ENCODE assay signal across 24 cellular contexts in genomic region chr2:241988146-241988545, GRCh38.
"Had no signal": no experiment of that assay in that cellular context is flagged by ENCODE, and none has a peak within 500 bp of the region (broad histone marks: within the 10 kb centered on the region; RNA-seq: fewer than 3 reads in every experiment).

No MANE protein-coding gene starts in this region.

- H3K27me3 ChIP-seq: pancreas, spleen, thyroid gland, transverse colon, upper lobe of right lung had no signal

- H3K27me3 Mint-ChIP-seq: naive thymus-derived CD4-positive, alpha-beta T cell; stimulated activated naive CD8-positive, alpha-beta T cell treated with anti-CD3 and anti-CD28 coated beads, Interleukin-15, Interleukin-2, amounts not matched to agents 100 ng/mL and 50 ng/mL, for 24 hours had no signal

- H3K9me3 Mint-ChIP-seq: immature natural killer cell; natural killer cell treated with Interleukin-12 subunit alpha and Interleukin-12 subunit beta and Interleukin-15 and Interleukin-18, amount 100 ng/mL, for 72 hours; stimulated activated effector memory CD8-positive, alpha-beta T cell treated with anti-CD3 and anti-CD28 coated beads, Interleukin-12 subunit alpha, Interleukin-12 subunit beta, amount 100 ng/mL, for 72 hours; stimulated activated naive CD8-positive, alpha-beta T cell treated with anti-CD3 and anti-CD28 coated beads, Interleukin-15, Interleukin-2, amounts not matched to agents 100 ng/mL and 50 ng/mL, for 24 hours had no signal

- ATAC-seq: naive thymus-derived CD4-positive, alpha-beta T cell; right cardiac atrium; stimulated activated effector memory CD8-positive, alpha-beta T cell treated with anti-CD3 and anti-CD28 coated beads, Interleukin-12 subunit alpha, Interleukin-12 subunit beta, amount 100 ng/mL, for 72 hours had no signal

- H3K27ac ChIP-seq: left ventricle myocardium inferior, pancreas, prostate gland, sigmoid colon, spleen, thyroid gland, transverse colon, upper lobe of right lung had no signal

- H3K4me3 ChIP-seq: left ventricle myocardium inferior, lung, pancreas, prostate gland, sigmoid colon, spleen, thyroid gland, transverse colon, upper lobe of right lung had no signal

- H3K36me3 ChIP-seq: left ventricle myocardium inferior, pancreas, prostate gland, sigmoid colon, thyroid gland, transverse colon, upper lobe of right lung had no signal

- DNase-seq: hypothalamus; immature natural killer cell; kidney; left ventricle myocardium inferior; mesendoderm; nucleus accumbens; retina; right cardiac atrium; sigmoid colon; small intestine; stimulated activated CD4-positive, alpha-beta T cell treated with anti-CD3 and anti-CD28 coated beads, Interleukin-4, amount 100 ng/mL, for 24 hours; stimulated activated naive CD4-positive, alpha-beta T cell; thyroid gland; transverse colon; upper lobe of right lung had no signal

- H3K27ac Mint-ChIP-seq: immature natural killer cell; mesothelial cell of epicardium; natural killer cell treated with Interleukin-12 subunit alpha and Interleukin-12 subunit beta and Interleukin-15 and Interleukin-18, amount 100 ng/mL, for 72 hours; stimulated activated effector memory CD8-positive, alpha-beta T cell treated with anti-CD3 and anti-CD28 coated beads, Interleukin-12 subunit alpha, Interleukin-12 subunit beta, amount 100 ng/mL, for 72 hours; stimulated activated naive CD8-positive, alpha-beta T cell treated with anti-CD3 and anti-CD28 coated beads, Interleukin-15, Interleukin-2, amounts not matched to agents 100 ng/mL and 50 ng/mL, for 24 hours had no signal

- H3K4me1 ChIP-seq: left ventricle myocardium inferior, prostate gland, sigmoid colon, thyroid gland, transverse colon, upper lobe of right lung had no signal

- H3K9me3 ChIP-seq: left ventricle myocardium inferior, pancreas, prostate gland, sigmoid colon, spleen, thyroid gland, transverse colon, upper lobe of right lung had no signal

- H3K4me3 Mint-ChIP-seq: immature natural killer cell; mesothelial cell of epicardium; naive thymus-derived CD4-positive, alpha-beta T cell; natural killer cell treated with Interleukin-12 subunit alpha and Interleukin-12 subunit beta and Interleukin-15 and Interleukin-18, amount 100 ng/mL, for 72 hours; stimulated activated effector memory CD8-positive, alpha-beta T cell treated with anti-CD3 and anti-CD28 coated beads, Interleukin-12 subunit alpha, Interleukin-12 subunit beta, amount 100 ng/mL, for 72 hours; stimulated activated naive CD8-positive, alpha-beta T cell treated with anti-CD3 and anti-CD28 coated beads, Interleukin-15, Interleukin-2, amounts not matched to agents 100 ng/mL and 50 ng/mL, for 24 hours had no signal

- H3K4me1 Mint-ChIP-seq: mesothelial cell of epicardium had no signal

- H3K36me3 Mint-ChIP-seq: immature natural killer cell; mesothelial cell of epicardium; natural killer cell treated with Interleukin-12 subunit alpha and Interleukin-12 subunit beta and Interleukin-15 and Interleukin-18, amount 100 ng/mL, for 72 hours had no signal
